Comparison of ENCODE assay signal across 21 cellular contexts in genomic region chr11:92413757-92414513, GRCh38.
A peak's percentile ranks its signal among the peaks of the same experiment; 100 is the strongest.
DNase-seq lines count a peak whose midpoint lies in the region; ATAC-seq, FAIRE-seq and TF ChIP-seq lines count a peak whose summit lies in the region.
"Had no signal": no experiment of that assay in that cellular context is flagged by ENCODE, and none has a peak within 500 bp of the region (broad histone marks: within the 10 kb centered on the region; RNA-seq: fewer than 3 reads in every experiment).

No MANE protein-coding gene starts in this region.

- no peak overlapping the region for H3K4me2 ChIP-seq in GM23338

- H3K79me2 ChIP-seq in GM23338 (replicated peaks; ENCODE audit: insufficient read depth): peaks cover 77% of the 10 kb centered on the region

- H3K4me1 Mint-ChIP-seq in GM23338 (peaks cover 64% of the 10 kb centered on the region), chondrocyte (ENCODE audit: low read depth) (peaks cover 13% of the 10 kb centered on the region)
- H3K4me1 Mint-ChIP-seq in stimulated activated naive B cell treated with anti-CD40 and anti-IgM and Interleukin-4, amounts not matched to agents 10 μg/mL and 1 μg/mL and 100 μg/mL, for 72 hours: peaks cover 14 to 38% of the 10 kb centered on the region in 2 donors
- H3K4me1 Mint-ChIP-seq: CD4-positive, CD25-positive, alpha-beta regulatory T cell; natural killer cell had no signal

- H3K36me3 Mint-ChIP-seq in GM23338 (ENCODE audit: low read depth): no peaks in the 10 kb centered on the region
- H3K36me3 Mint-ChIP-seq in stimulated activated naive B cell treated with anti-CD40 and anti-IgM and Interleukin-4, amounts not matched to agents 10 μg/mL and 1 μg/mL and 100 μg/mL, for 72 hours: no peaks in the 10 kb centered on the region
- no peaks in the 10 kb centered on the region for H3K36me3 Mint-ChIP-seq in chondrocyte (ENCODE audit: low read depth)
- H3K36me3 Mint-ChIP-seq: CD4-positive, CD25-positive, alpha-beta regulatory T cell; natural killer cell had no signal

- H3K4me3 Mint-ChIP-seq in GM23338: no peak overlapping the region
- H3K4me3 Mint-ChIP-seq in stimulated activated naive B cell treated with anti-CD40 and anti-IgM and Interleukin-4, amounts not matched to agents 10 μg/mL and 1 μg/mL and 100 μg/mL, for 72 hours: peak overlapping the region; percentile 26 to 78
- no peak overlapping the region for H3K4me3 Mint-ChIP-seq in chondrocyte (ENCODE audit: unreplicated experiment)
- H3K4me3 Mint-ChIP-seq: activated T-helper 1 cell treated with anti-CD3 and anti-CD28 coated beads, Interleukin-12 subunit alpha, Interleukin-12 subunit beta, Interleukin-2, Interleukin-4 antibody, amounts not matched to agents 30 ng/mL and 10 ng/mL and 1 ng/mL, durations not matched to agents 14 hours and 24 hours and 36 hours; CD4-positive, CD25-positive, alpha-beta regulatory T cell; natural killer cell had no signal

- no peak overlapping the region for H3K4me3 ChIP-seq in GM23338
- H3K4me3 ChIP-seq in small intestine (ENCODE audit: low read depth in 1 of 2, low read length in 2 of 2): no peak overlapping the region
- H3K4me3 ChIP-seq: body of pancreas, skin epidermis, transverse colon had no signal

- no peak for DNase-seq in GM23338 (ENCODE audit: low spot score)
- peak; percentile 6 for DNase-seq in stimulated activated naive B cell treated with anti-CD40 and anti-IgM and Interleukin-4, amounts not matched to agents 10 μg/mL and 1 μg/mL and 100 μg/mL, for 72 hours
- DNase-seq in KBM-7: no peak
- DNase-seq in chondrocyte (ENCODE audit: low spot score): no peak
- no peak for DNase-seq in small intestine
- DNase-seq: activated CD4-positive, alpha-beta T cell treated with anti-CD3 and anti-CD28 coated beads for 4 hours; body of pancreas; CD4-positive, CD25-positive, alpha-beta regulatory T cell; effector memory CD4-positive, alpha-beta T cell; foreskin melanocyte; natural killer cell; T-helper 1 cell; transverse colon had no signal

- H3K9me3 Mint-ChIP-seq in GM23338: no peaks in the 10 kb centered on the region
- peaks cover 0 to 4% of the 10 kb centered on the region in 2 donors for H3K9me3 Mint-ChIP-seq in stimulated activated naive B cell treated with anti-CD40 and anti-IgM and Interleukin-4, amounts not matched to agents 10 μg/mL and 1 μg/mL and 100 μg/mL, for 72 hours
- H3K9me3 Mint-ChIP-seq in chondrocyte (ENCODE audit: low read depth): no peaks in the 10 kb centered on the region
- H3K9me3 Mint-ChIP-seq: activated T-helper 1 cell treated with anti-CD3 and anti-CD28 coated beads, Interleukin-12 subunit alpha, Interleukin-12 subunit beta, Interleukin-2, Interleukin-4 antibody, amounts not matched to agents 30 ng/mL and 10 ng/mL and 1 ng/mL, durations not matched to agents 14 hours and 24 hours and 36 hours had no signal

- 81 to 83% (median 82%) methylated on average over 7 of the region's 7 CpGs for WGBS in small intestine, 3 donors

- FAIRE-seq in small intestine (lab: Jason Lieb, UNC): no peak
- FAIRE-seq: G401.6, keratinocyte, RCC 7860 had no signal

- no peaks in the 10 kb centered on the region for H3F3A ChIP-seq in GM23338 (replicated peaks; ENCODE audit: low read depth)

- H3K36me3 ChIP-seq in GM23338 (ENCODE audit: insufficient read depth): no peaks in the 10 kb centered on the region
- H3K36me3 ChIP-seq in small intestine (ENCODE audit: control insufficient read depth in 2 of 2, insufficient read depth in 2 of 2, low read length in 2 of 2): no peaks in the 10 kb centered on the region
- H3K36me3 ChIP-seq: transverse colon had no signal

- H3K27ac ChIP-seq in GM23338 (ENCODE audit: low read depth) (no peak overlapping the region; the same call in 1 of the 2 replicates), small intestine (ENCODE audit: low read depth in 1 of 2, low read length in 1 of 2) (no peak overlapping the region)
- H3K27ac ChIP-seq: body of pancreas, HL-60, transverse colon had no signal

- no peaks in the 10 kb centered on the region for H3K9me3 ChIP-seq in small intestine (ENCODE audit: control insufficient read depth, low read depth)
- H3K9me3 ChIP-seq: body of pancreas, transverse colon had no signal

- H3K27me3 ChIP-seq in GM23338 (ENCODE audit: insufficient read depth): no peaks in the 10 kb centered on the region
- H3K27me3 ChIP-seq in small intestine (ENCODE audit: control insufficient read depth in 2 of 2, insufficient read depth in 2 of 2, low read length in 2 of 2): no peaks in the 10 kb centered on the region
- H3K27me3 ChIP-seq: body of pancreas, transverse colon had no signal

- TF ChIP-seq CTCF in GM23338 (conservative IDR thresholded peaks at IDR 0.05; ENCODE audit: low read depth in 2 of 2) (no peak), chondrocyte (IDR thresholded peaks at IDR 0.05) (no peak)

- H3K4me1 ChIP-seq in GM23338 (ENCODE audit: insufficient read depth): peaks cover 45% of the 10 kb centered on the region
- no peaks in the 10 kb centered on the region for H3K4me1 ChIP-seq in small intestine (ENCODE audit: control insufficient read depth in 2 of 2, insufficient read depth in 1 of 2, low read depth in 1 of 2, low read length in 1 of 2)
- H3K4me1 ChIP-seq: body of pancreas, transverse colon had no signal

- in situ Hi-C loops in KBM-7 (cut with MboI; ENCODE audit: low pct_unique_long_range_greater_than_20kb, low sequenced_read_pairs): no loop called here

- H3K27me3 Mint-ChIP-seq in GM23338 (ENCODE audit: insufficient read depth, low read depth, poor library complexity) (no peaks in the 10 kb centered on the region), chondrocyte (ENCODE audit: low read depth) (no peaks in the 10 kb centered on the region)
- H3K27me3 Mint-ChIP-seq in stimulated activated naive B cell treated with anti-CD40 and anti-IgM and Interleukin-4, amounts not matched to agents 10 μg/mL and 1 μg/mL and 100 μg/mL, for 72 hours: peaks cover 0 to 5% of the 10 kb centered on the region in 2 donors
- H3K27me3 Mint-ChIP-seq: CD4-positive, CD25-positive, alpha-beta regulatory T cell had no signal

- 0 out of 2 replicates have a peak, but pooled peaks cover 8% of the 10 kb centered on the region for H4K20me1 ChIP-seq in GM23338 (replicated peaks; ENCODE audit: insufficient read depth)

- no peak overlapping the region for H2AFZ ChIP-seq in GM23338

- H3K27ac Mint-ChIP-seq in GM23338: peak overlapping the region; percentile 6; the same call in 1 of the 2 replicates
- H3K27ac Mint-ChIP-seq in stimulated activated naive B cell treated with anti-CD40 and anti-IgM and Interleukin-4, amounts not matched to agents 10 μg/mL and 1 μg/mL and 100 μg/mL, for 72 hours: peak overlapping the region; percentile 75
- H3K27ac Mint-ChIP-seq in chondrocyte (ENCODE audit: unreplicated experiment): no peak overlapping the region
- H3K27ac Mint-ChIP-seq: activated T-helper 1 cell treated with anti-CD3 and anti-CD28 coated beads, Interleukin-12 subunit alpha, Interleukin-12 subunit beta, Interleukin-2, Interleukin-4 antibody, amounts not matched to agents 30 ng/mL and 10 ng/mL and 1 ng/mL, durations not matched to agents 14 hours and 24 hours and 36 hours; CD4-positive, CD25-positive, alpha-beta regulatory T cell; natural killer cell had no signal

- no peaks in the 10 kb centered on the region for H3K9me2 ChIP-seq in GM23338 (ENCODE audit: insufficient read depth)

- peak; percentile 82 for ATAC-seq in GM19023 (IDR thresholded peaks at IDR 0.05; ENCODE audit: unreplicated experiment)
- no peak for ATAC-seq in GM23338
- ATAC-seq in HG03354 (IDR thresholded peaks at IDR 0.05; ENCODE audit: poor library complexity, severe bottlenecking, unreplicated experiment): peak; percentile 79
- peak; percentile 92 for ATAC-seq in stimulated activated naive B cell treated with anti-CD40 and anti-IgM and Interleukin-4, amounts not matched to agents 10 μg/mL and 1 μg/mL and 100 μg/mL, for 72 hours (replicated peaks)
- ATAC-seq: body of pancreas, natural killer cell had no signal

TF ChIP-seq in GM23338, 12 proteins besides CTCF, POLR2A, EP300 and RAD21 (continues in another document):
- TF ChIP-seq JUNB (IDR thresholded peaks at IDR 0.05; ENCODE audit: unreplicated experiment): no peak
- TF ChIP-seq NANOG (IDR thresholded peaks at IDR 0.05; ENCODE audit: borderline replicate concordance): no peak
- TF ChIP-seq ETS1 (IDR thresholded peaks at IDR 0.05): no peak
- TF ChIP-seq POLR2AphosphoS5 (IDR thresholded peaks at IDR 0.05; ENCODE audit: low read depth): no peak
- no peak for TF ChIP-seq CREB1 (CRISPR knock-in tag; IDR thresholded peaks at IDR 0.05; ENCODE audit: low read depth)
- no peak for TF ChIP-seq EZH2 (IDR thresholded peaks at IDR 0.05; ENCODE audit: low read depth, unreplicated experiment)

Comparison
In these comparisons a context has a peak if more than half of its experiments do, and no peak if none do; other contexts are left out.
1. H3K4me3 Mint-ChIP-seq: peak in stimulated activated naive B cell treated with anti-CD40 and anti-IgM and Interleukin-4, amounts not matched to agents 10 μg/mL and 1 μg/mL and 100 μg/mL, for 72 hours (2 of 2); none in GM23338 (single experiment) and chondrocyte (single experiment).